ENCODE assay signal across 9 cellular contexts in genomic region chr9:121277518-121278275, GRCh38. TPM values are rescaled to one million over a fixed set of nuclear protein-coding genes. Genes with fewer than 3 reads are reported as not detected.
A peak's percentile ranks its signal among the peaks of the same experiment; 100 is the strongest.
DNase-seq lines count a peak whose midpoint lies in the region; ATAC-seq and TF ChIP-seq lines count a peak whose summit lies in the region.
"Had no signal": no experiment of that assay in that cellular context is flagged by ENCODE, and none has a peak within 500 bp of the region (broad histone marks: within the 10 kb centered on the region; RNA-seq: fewer than 3 reads in every experiment).

No MANE protein-coding gene starts in this region.

- H3K9me3 ChIP-seq in skeletal muscle tissue (ENCODE audit: control insufficient read depth in 3 of 3, low read length in 3 of 3) (no peaks in the 10 kb centered on the region), MG63 (no peaks in the 10 kb centered on the region)
- no peaks in the 10 kb centered on the region for H3K9me3 ChIP-seq in CD4-positive, alpha-beta T cell (ENCODE audit: control insufficient read depth, low read length)

- H3K36me3 Mint-ChIP-seq in CD4-positive, alpha-beta T cell (ENCODE audit: low read depth): no peaks in the 10 kb centered on the region

- no peak overlapping the region for H3K4me3 Mint-ChIP-seq in CD4-positive, alpha-beta T cell
- H3K4me3 Mint-ChIP-seq: naive thymus-derived CD4-positive, alpha-beta T cell had no signal

- H3K27ac Mint-ChIP-seq in CD4-positive, alpha-beta T cell: no peak overlapping the region
- H3K27ac Mint-ChIP-seq: naive thymus-derived CD4-positive, alpha-beta T cell had no signal

- no peak for ATAC-seq in HG02798 (IDR thresholded peaks at IDR 0.05; ENCODE audit: poor library complexity, unreplicated experiment)
- no peak for ATAC-seq in CD4-positive, alpha-beta T cell (ENCODE audit: poor library complexity)
- no peak for ATAC-seq in HG03159 (IDR thresholded peaks at IDR 0.05; ENCODE audit: unreplicated experiment)
- ATAC-seq: naive thymus-derived CD4-positive, alpha-beta T cell had no signal

- DNase-seq in GM03348 (ENCODE audit: low spot score) (peak; percentile 29), astrocyte of the spinal cord (ENCODE audit: low read depth, low spot score) (peak; percentile 61), inferior parietal cortex (ENCODE audit: extremely low spot score) (peak; percentile 22), MG63 (no peak)
- no peak for DNase-seq in CD4-positive, alpha-beta T cell
- DNase-seq: naive thymus-derived CD4-positive, alpha-beta T cell had no signal

- H3K9ac ChIP-seq in skeletal muscle tissue (ENCODE audit: low read depth in 1 of 3, low read length in 3 of 3): no peak overlapping the region

- no peak overlapping the region for H3K4me3 ChIP-seq in astrocyte of the spinal cord (ENCODE audit: low read depth, low read length)
- H3K4me3 ChIP-seq in skeletal muscle tissue (ENCODE audit: low read length in 3 of 3): no peak overlapping the region
- H3K4me3 ChIP-seq in MG63: no peak overlapping the region

- H3K36me3 ChIP-seq in skeletal muscle tissue (ENCODE audit: control insufficient read depth in 3 of 3, insufficient read depth in 3 of 3, low read length in 3 of 3) (no peaks in the 10 kb centered on the region), MG63 (no peaks in the 10 kb centered on the region)

- no peak for TF ChIP-seq CTCF in astrocyte of the spinal cord (IDR thresholded peaks at IDR 0.05; ENCODE audit: low read depth, low read length)
- TF ChIP-seq CTCF in CD4-positive, alpha-beta T cell (IDR thresholded peaks at IDR 0.05): no peak

- intact Hi-C loops in CD4-positive, alpha-beta T cell (cut with DNase I, micrococcal nuclease): no loop called here

- peaks cover 51 to 62% (median 56%) of the 10 kb centered on the region in 3 donors for H3K4me1 ChIP-seq in skeletal muscle tissue (ENCODE audit: control insufficient read depth in 3 of 3, insufficient read depth in 3 of 3, low read length in 3 of 3)

- CTCF ChIA-PET in CD4-positive, alpha-beta T cell (lab: Charles Lee): interaction anchor here (1.3 to 1.7 kb wide), 2 partner anchors 9 to 21 kb away, joined by 3 to 11 read pairs; partner anchors contain the start of gene GSN

- no peaks in the 10 kb centered on the region for H3K27me3 ChIP-seq in skeletal muscle tissue (ENCODE audit: control insufficient read depth in 3 of 3, insufficient read depth in 3 of 3, low read length in 3 of 3)
- no peaks in the 10 kb centered on the region for H3K27me3 ChIP-seq in CD4-positive, alpha-beta T cell (ENCODE audit: control insufficient read depth, insufficient read depth, low read length)
- no peaks in the 10 kb centered on the region for H3K27me3 ChIP-seq in MG63

- in situ Hi-C loops in astrocyte of the spinal cord (cut with HindIII; ENCODE audit: low sequenced_read_pairs): no loop called here

- H3K4me1 Mint-ChIP-seq in CD4-positive, alpha-beta T cell (ENCODE audit: low read depth): no peaks in the 10 kb centered on the region

- H3K27ac ChIP-seq in skeletal muscle tissue (ENCODE audit: low read depth, low read length): peak overlapping the region; percentile 73
- H3K27ac ChIP-seq in CD4-positive, alpha-beta T cell (ENCODE audit: low read depth, low read length): no peak overlapping the region

- POLR2A ChIA-PET in CD4-positive, alpha-beta T cell (lab: Charles Lee): interaction anchor here (0.5 to 1.4 kb wide), 2 partner anchors 29 to 152 kb away, joined by 3 read pairs; no protein-coding TSS in a partner anchor

- H3K27me3 Mint-ChIP-seq in CD4-positive, alpha-beta T cell: no peaks in the 10 kb centered on the region
- H3K27me3 Mint-ChIP-seq: naive thymus-derived CD4-positive, alpha-beta T cell had no signal

- H3K9me3 Mint-ChIP-seq in CD4-positive, alpha-beta T cell: no peaks in the 10 kb centered on the region
- H3K9me3 Mint-ChIP-seq: naive thymus-derived CD4-positive, alpha-beta T cell had no signal

RNA-seq across cellular contexts. Expression of gene GSN, which starts 9.7 kb away (rescaled TPM):
- total RNA-seq in skeletal muscle tissue: 342 TPM
- total RNA-seq in CD4-positive, alpha-beta T cell: 1 to 10 TPM; 2.6 to 2.7 TPM
- total RNA-seq in MG63 (2014; rRNA removed; shearing (Covaris generic); ENCODE audit: low replicate concordance): 59.8 and 75.0 TPM in 2 replicates

Comparison
In these comparisons a context has a peak if more than half of its experiments do, and no peak if none do; other contexts are left out.
1. DNase-seq: peak in GM03348 (single experiment), astrocyte of the spinal cord (single experiment) and inferior parietal cortex (single experiment); none in CD4-positive, alpha-beta T cell (0 of 10) and MG63 (single experiment).
2. RNA of gene GSN, which starts 9.7 kb away (total RNA-seq): 342 TPM in skeletal muscle tissue (single experiment) and 59.8 to 75.0 TPM in MG63; 2.6 to 2.7 TPM in CD4-positive, alpha-beta T cell; every median in the first group is over 10 times any median in the second.